Comparison of ENCODE assay signal across 8 cellular contexts in the genomic region with DNA sequence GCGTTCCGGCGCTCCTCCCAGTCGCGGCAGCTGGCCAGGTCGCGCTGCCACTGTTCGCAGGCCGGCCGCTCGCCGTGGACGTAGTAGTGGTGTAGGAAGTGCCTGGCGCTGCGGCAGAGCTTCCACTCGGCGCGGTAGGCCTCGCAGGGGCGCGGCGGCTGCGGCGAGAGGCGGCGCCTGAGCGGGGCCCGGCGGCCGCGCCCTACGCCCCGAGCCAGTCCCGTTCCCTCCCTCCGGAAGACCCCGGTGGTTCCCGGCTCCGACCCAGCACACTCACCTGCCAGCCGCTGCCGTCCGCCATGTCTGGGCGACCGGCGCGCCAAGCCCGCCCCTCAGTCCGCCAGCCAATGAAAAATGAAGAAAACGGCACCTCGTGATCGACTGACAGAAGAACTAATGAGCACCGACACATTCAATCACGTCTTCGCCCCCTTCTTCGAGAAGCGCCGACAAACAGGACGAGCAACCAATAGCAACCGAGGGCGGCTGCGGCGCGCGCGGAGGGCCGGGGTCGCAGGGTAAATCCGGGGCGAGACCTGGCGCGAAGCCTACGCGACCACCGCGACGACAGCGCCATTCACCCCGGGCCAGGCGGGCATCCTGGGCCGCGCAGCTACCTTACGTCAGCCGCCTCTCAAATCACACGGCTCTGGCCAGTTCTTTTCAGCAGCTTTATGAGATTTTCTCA. TPM values are rescaled to one million over a fixed set of nuclear protein-coding genes. Genes with fewer than 3 reads are reported as not detected.
A peak's percentile ranks its signal among the peaks of the same experiment; 100 is the strongest.
DNase-seq lines count a peak whose midpoint lies in the region; ATAC-seq and TF ChIP-seq lines count a peak whose summit lies in the region.

C22orf39 (minus strand) TSS at position 324 of the 688 bp plus-strand sequence; CDS start at position 301, 23 bp downstream.

- TF ChIP-seq CTCF in choroid plexus epithelial cell (conservative IDR thresholded peaks at IDR 0.05; ENCODE audit: low read depth, low read length) = no peak

- CTCF ChIA-PET in activated CD4-positive, alpha-beta T cell treated with anti-CD3 and anti-CD28 coated beads for 36 hours (lab: Charles Lee) = interaction anchor here (0.6 to 1.7 kb wide), 5 partner anchors 11 to 294 kb away, joined by 3 to 6 read pairs (median 3); no protein-coding TSS in a partner anchor

- TF ChIP-seq POLR2A in GM19099 (IDR thresholded peaks at IDR 0.05; ENCODE audit: extremely low read depth, insufficient read length, low read depth) = peak; percentile 90

- H3K9me3 Mint-ChIP-seq in activated CD4-positive, alpha-beta T cell treated with anti-CD3 and anti-CD28 coated beads for 36 hours (ENCODE audit: low read depth) = no peaks in the 10 kb centered on the region

- ATAC-seq in HG03432 (IDR thresholded peaks at IDR 0.05; ENCODE audit: unreplicated experiment) = peak; percentile 85
- peak; percentile 83 for ATAC-seq in activated CD4-positive, alpha-beta T cell treated with anti-CD3 and anti-CD28 coated beads for 36 hours

- H3K4me1 Mint-ChIP-seq in activated CD4-positive, alpha-beta T cell treated with anti-CD3 and anti-CD28 coated beads for 36 hours = peaks cover 36% of the 10 kb centered on the region

- peaks cover 34% of the 10 kb centered on the region for H3K36me3 Mint-ChIP-seq in activated CD4-positive, alpha-beta T cell treated with anti-CD3 and anti-CD28 coated beads for 36 hours (ENCODE audit: low read depth)

- POLR2A ChIA-PET in activated CD4-positive, alpha-beta T cell treated with anti-CD3 and anti-CD28 coated beads for 36 hours (lab: Charles Lee) = interaction anchor here (0.6 to 1.7 kb wide), 3 partner anchors 16 to 269 kb away, joined by 3 to 5 read pairs (median 4); partner anchors contain the start of gene HIRA

- no peaks in the 10 kb centered on the region for H3K27me3 Mint-ChIP-seq in activated CD4-positive, alpha-beta T cell treated with anti-CD3 and anti-CD28 coated beads for 36 hours

- intact Hi-C loops in activated CD4-positive, alpha-beta T cell treated with anti-CD3 and anti-CD28 coated beads for 36 hours (cut with DNase I, micrococcal nuclease) = loop anchor here (1.0 to 5.0 kb wide), 7 partner anchors 15 to 325 kb away; partner anchors contain the start of genes CDC45 (in 2 of the 2), ESS2 (in 2 of the 2), MRPL40 (in 2 of the 2) and SLC25A1 (in 2 of the 2)

- H3K27ac Mint-ChIP-seq in activated CD4-positive, alpha-beta T cell treated with anti-CD3 and anti-CD28 coated beads for 36 hours = peak within 1 kb of the TSS; percentile 98

- H3K4me3 ChIP-seq in choroid plexus epithelial cell (ENCODE audit: low read depth, low read length) = peak within 1 kb of the TSS; percentile 78

- peak within 1 kb of the TSS; percentile 87 for H3K4me3 Mint-ChIP-seq in activated CD4-positive, alpha-beta T cell treated with anti-CD3 and anti-CD28 coated beads for 36 hours

- peak; percentile 97 for DNase-seq in AG20443 (ENCODE audit: low spot score)
- DNase-seq in NCI-H510A treated with DMSO at 0.1 percent for 48 hours (lab: John Stamatoyannopoulos, UW) = peak; percentile 83
- DNase-seq in activated CD4-positive, alpha-beta T cell treated with anti-CD3 and anti-CD28 coated beads for 36 hours = peak; percentile 91
- peak; percentile 97 for DNase-seq in choroid plexus epithelial cell (ENCODE audit: low read depth)
- DNase-seq in kidney glomerular epithelial cell (lab: John Stamatoyannopoulos, UW) = peak; percentile 95
- peak; percentile 62 to 71 for DNase-seq in stimulated activated CD4-positive, alpha-beta T cell treated with anti-CD3 and anti-CD28 coated beads, Interleukin-1b, Interleukin-23, amount 100 ng/mL, for 1 hour (ENCODE audit: low read depth in 2 of 2)

RNA-seq across cellular contexts. Expression of gene C22orf39, which starts in this region (rescaled TPM):
- 10 to 100 TPM; 21.9 to 22.2 TPM for total RNA-seq in activated CD4-positive, alpha-beta T cell treated with anti-CD3 and anti-CD28 coated beads for 36 hours

Comparison
In these comparisons a context has a peak if more than half of its experiments do, and no peak if none do; other contexts are left out.
1. Peak in every context shown above with its lines: DNase-seq, ATAC-seq and H3K4me3 ChIP-seq.